ENCODE assay signal across 10 cellular contexts in the genomic region with DNA sequence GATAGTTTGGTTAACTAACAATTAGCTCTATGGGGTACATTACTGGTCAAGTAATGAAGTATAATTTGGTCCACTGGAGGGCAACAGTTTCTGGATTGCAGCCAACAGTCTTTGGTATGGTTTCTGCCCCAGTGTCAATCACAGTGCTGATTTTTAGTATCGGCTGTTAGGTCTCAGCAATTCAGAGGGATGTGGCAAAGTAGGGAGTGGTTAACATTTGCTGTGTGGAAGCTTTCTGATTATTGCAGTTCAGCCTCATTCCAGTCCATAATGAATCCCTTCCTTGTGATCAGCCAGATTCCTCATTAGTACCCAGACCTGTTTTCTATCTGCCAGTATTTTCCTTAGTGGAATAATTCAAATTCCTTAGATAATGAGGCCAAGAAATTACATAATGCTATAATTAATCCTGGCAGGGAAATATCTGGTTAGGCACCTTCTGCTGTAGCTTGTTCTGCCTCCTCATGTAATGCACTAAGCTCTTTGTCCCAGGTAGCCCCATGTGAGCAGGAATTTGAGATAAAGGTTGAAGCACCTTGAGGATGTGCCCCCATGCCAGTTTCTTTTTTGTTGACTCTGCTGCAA. TPM values are rescaled to one million over a fixed set of nuclear protein-coding genes. Genes with fewer than 3 reads are reported as not detected.
DNase-seq lines count a peak whose midpoint lies in the region; ATAC-seq, FAIRE-seq and TF ChIP-seq lines count a peak whose summit lies in the region.
"Had no signal": no experiment of that assay in that cellular context is flagged by ENCODE, and none has a peak within 500 bp of the region (broad histone marks: within the 10 kb centered on the region; RNA-seq: fewer than 3 reads in every experiment).

No MANE protein-coding gene starts in this region.

- H3K4me1 ChIP-seq in mammary epithelial cell (ENCODE audit: insufficient read depth, low read length), result no peaks in the 10 kb centered on the region
- no peaks in the 10 kb centered on the region for H3K4me1 ChIP-seq in HepG2 (ENCODE audit: insufficient read depth, low read length)

- BruUV-seq in mammary epithelial cell (replicated peaks; lab: Mats Ljungman, UMichigan) (no TSS peak), HepG2 (replicated peaks; lab: Mats Ljungman, UMichigan) (no TSS peak)

- H3K27ac ChIP-seq in mammary epithelial cell (ENCODE audit: insufficient read depth, low read depth, low read length) (peak overlapping the region; percentile 8), HepG2 (ENCODE audit: extremely low read length, insufficient read depth, low read length) (no peak overlapping the region)

- H3K9ac ChIP-seq in mammary epithelial cell (ENCODE audit: insufficient read depth, low read length) (no peak overlapping the region), HepG2 (ENCODE audit: insufficient read depth, low read depth, low read length) (no peak overlapping the region)

- no peaks in the 10 kb centered on the region for H3K9me3 ChIP-seq in mammary epithelial cell (replicated peaks; ENCODE audit: insufficient read depth, low read length)
- no peaks in the 10 kb centered on the region for H3K9me3 ChIP-seq in HepG2 (ENCODE audit: low read length)

- TF ChIP-seq EP300 in HepG2 (IDR thresholded peaks at IDR 0.05; ENCODE audit: low read depth in 2 of 2, low read length in 2 of 2) (no peak), HepG2 (CRISPR knock-in tag; IDR thresholded peaks at IDR 0.05; ENCODE audit: borderline replicate concordance) (no peak)

- dilution Hi-C loops in mammary epithelial cell (cut with HindIII; ENCODE audit: low sequenced_read_pairs), result loop anchor here (10.0 kb wide), 1 partner anchor 53 kb away; no protein-coding TSS in a partner anchor

- no peaks in the 10 kb centered on the region for H3K27me3 ChIP-seq in mammary epithelial cell (ENCODE audit: insufficient read depth, low read length)
- H3K27me3 ChIP-seq in HepG2 (ENCODE audit: control insufficient read depth in 1 of 2, insufficient read depth in 2 of 2, low read length in 2 of 2), result no peaks in the 10 kb centered on the region

- no peak for TF ChIP-seq RAD21 in HepG2 (CRISPR knock-in tag; IDR thresholded peaks at IDR 0.05)

- CTCF ChIA-PET in mammary epithelial cell (lab: Charles Lee; ENCODE audit: low non-redundant PET), result no interaction called here
- CTCF ChIA-PET in HepG2 (lab: Yijun Ruan, JAX; ENCODE audit: low intra/inter-chr PET ratio, low total read pairs), result interaction anchor here (1.3 kb wide), 1 partner anchor 278 kb away, joined by 4 read pairs; no protein-coding TSS in a partner anchor

- WGBS in mammary epithelial cell (ENCODE audit: low coverage, missing lambda C conversion rate), result 0% methylated on average over 1 of the region's 1 CpG
- WGBS in HepG2 (ENCODE audit: low lambda C conversion rate), result 100% methylated on average over 1 of the region's 1 CpG

- ATAC-seq in HepG2 (peak; percentile 46), GM18498 (IDR thresholded peaks at IDR 0.05; ENCODE audit: unreplicated experiment) (no peak), GM21786 (IDR thresholded peaks at IDR 0.05; ENCODE audit: unreplicated experiment) (no peak), GM19351 (IDR thresholded peaks at IDR 0.05; ENCODE audit: unreplicated experiment) (no peak)

- FAIRE-seq in HepG2 (lab: Jason Lieb, UNC) (no peak), D721Med (lab: Jason Lieb, UNC) (no peak)

- TF ChIP-seq CTCF in mammary epithelial cell (conservative IDR thresholded peaks at IDR 0.05 in 1 of 2, IDR thresholded peaks at IDR 0.05 in 1 of 2; ENCODE audit: extremely low read depth in 1 of 2, insufficient read depth in 1 of 2, low read depth in 1 of 2, low read length in 2 of 2) (peak; percentile 8 to 21), HepG2 (CRISPR knock-in tag; IDR thresholded peaks at IDR 0.05) (no peak), D721Med (IDR thresholded peaks at IDR 0.05; ENCODE audit: insufficient read depth, missing control alignments) (no peak)

- TF ChIP-seq POLR2A in HepG2 (IDR thresholded peaks at IDR 0.05; ENCODE audit: insufficient read depth in 1 of 2, low read depth in 2 of 2, low read length in 2 of 2), result no peak

- H4K20me1 ChIP-seq in mammary epithelial cell (ENCODE audit: insufficient read depth, low read length), result peaks cover 10% of the 10 kb centered on the region
- H4K20me1 ChIP-seq in HepG2 (ENCODE audit: insufficient read depth, low read length), result no peaks in the 10 kb centered on the region

- DNase-seq in Daoy (ENCODE audit: low read depth) (peak; percentile 49), NCI-H1105 treated with DMSO at 0.1 percent for 48 hours (lab: John Stamatoyannopoulos, UW) (peak; percentile 58), mammary epithelial cell (peak; percentile 89), HepG2 (ENCODE audit: low spot score) (no peak), D721Med (ENCODE audit: insufficient read length, low spot score) (no peak)
- DNase-seq: activated naive CD8-positive, alpha-beta T cell treated with anti-CD3 and anti-CD28 coated beads, Interleukin-2, amount 10 ng/mL, durations not matched to agents 7 days and 5 days; stimulated activated CD4-positive, alpha-beta T cell treated with anti-CD3 and anti-CD28 coated beads, Interleukin-2, amount 100 ng/mL, for 24 hours had no signal

- peaks cover 17% of the 10 kb centered on the region for H3K79me2 ChIP-seq in mammary epithelial cell (ENCODE audit: insufficient read depth, low read length)
- H3K79me2 ChIP-seq in HepG2 (ENCODE audit: insufficient read depth, low read length), result no peaks in the 10 kb centered on the region

- peaks cover 38% of the 10 kb centered on the region for H3K36me3 ChIP-seq in mammary epithelial cell (ENCODE audit: insufficient read depth, low read length)
- H3K36me3 ChIP-seq in HepG2 (replicated peaks in 1 of 2; ENCODE audit: control insufficient read depth in 1 of 2, insufficient read depth in 2 of 2, low read length in 2 of 2), result peaks cover 5 to 8% of the 10 kb centered on the region in 2 experiments; a peak in 4 of 5 replicates

- H3K4me3 ChIP-seq in mammary epithelial cell (replicated peaks in 1 of 3; ENCODE audit: insufficient read depth in 1 of 3, low read depth in 2 of 3, low read length in 3 of 3), result no peak overlapping the region
- H3K4me3 ChIP-seq in HepG2 (replicated peaks in 1 of 3; ENCODE audit: insufficient read depth in 1 of 3, low read depth in 2 of 3, low read length in 3 of 3), result no peak overlapping the region

- no peak overlapping the region for H2AFZ ChIP-seq in mammary epithelial cell (ENCODE audit: low read depth, low read length)
- no peak overlapping the region for H2AFZ ChIP-seq in HepG2 (ENCODE audit: low read length)

- in situ Hi-C loops in mammary epithelial cell (cut with MboI; ENCODE audit: low sequenced_read_pairs in 2 of 2) (loop anchor here in 1 of 2 donors (5.0 to 25.0 kb wide), 2 partner anchors 275 to 510 kb away; no protein-coding TSS in a partner anchor), HepG2 (cut with HindIII; ENCODE audit: extremely low pct_ligation_motif_present, low pct_unique_long_range_greater_than_20kb) (loop anchor here (25.0 kb wide), 1 partner anchor 510 kb away; no protein-coding TSS in a partner anchor)

- POLR2A ChIA-PET in HepG2 (lab: Yijun Ruan, JAX), result interaction anchor here (1.2 kb wide), 1 partner anchor 276 kb away, joined by 3 read pairs; no protein-coding TSS in a partner anchor

- intact Hi-C loops in mammary epithelial cell (cut with micrococcal nuclease), result loop anchor here (1.0 to 2.0 kb wide), 3 partner anchors 72 to 515 kb away; no protein-coding TSS in a partner anchor
- intact Hi-C loops in HepG2 (cut with micrococcal nuclease; ENCODE audit: unreplicated experiment), result no loop called here

- no peak overlapping the region for H3K4me2 ChIP-seq in mammary epithelial cell (ENCODE audit: insufficient read depth, low read depth, low read length)
- no peak overlapping the region for H3K4me2 ChIP-seq in HepG2 (ENCODE audit: low read depth, low read length)

TF ChIP-seq in HepG2, 621 proteins besides CTCF, POLR2A, EP300 and RAD21:
- TF ChIP-seq STAG1 (CRISPR knock-in tag; IDR thresholded peaks at IDR 0.05) (peak; percentile 34; the same call in 1 of the 2 replicates), ZNF670 (CRISPR knock-in tag; IDR thresholded peaks at IDR 0.05; ENCODE audit: borderline replicate concordance) (no peak), GPN1 (CRISPR knock-in tag; IDR thresholded peaks at IDR 0.05; ENCODE audit: borderline replicate concordance) (no peak)

RNA-seq across cellular contexts. Expression of a gene that starts 14.0 kb away (rescaled TPM):
- total RNA-seq in Daoy (2014; rRNA removed; shearing (Covaris generic)), result 73.0 and 96.7 TPM in 2 replicates
- total RNA-seq in mammary epithelial cell, result 1,000 to 10,000 TPM in 1 of 2 donors, 100 to 1,000 TPM in 1; 994 to 1,649 TPM
- 703 TPM for polyA plus RNA-seq in mammary epithelial cell
- 2,245 TPM for polyA minus RNA-seq in mammary epithelial cell
- total RNA-seq in HepG2 (2016; rRNA removed; fragmentation: Illumina TruSeq; extraction: Trizol), result 3.4 and 9.0 TPM in 2 replicates
- total RNA-seq in HepG2 (2016; cell fraction: cytosol; rRNA removed; fragmentation: Illumina TruSeq; extraction: Trizol; ENCODE audit: low read depth), result 1.4 and 1.6 TPM in 2 replicates
- total RNA-seq in HepG2 (2016; cell fraction: insoluble cytoplasmic fraction; rRNA removed; fragmentation: Illumina TruSeq; extraction: Trizol), result 2.9 and 7.7 TPM in 2 replicates
- 3.7 and 3.9 TPM in 2 replicates for total RNA-seq in HepG2 (2016; cell fraction: membrane; rRNA removed; fragmentation: Illumina TruSeq; extraction: Trizol)
- 10.1 and 10.5 TPM in 2 replicates for total RNA-seq in HepG2 (2016; cell fraction: nucleus; rRNA removed; fragmentation: Illumina TruSeq; extraction: Trizol)
- 5.8 and 6.6 TPM in 2 replicates for polyA plus RNA-seq in HepG2 (2011; rRNA removed)
- polyA plus RNA-seq in HepG2 (2011; cell fraction: cytosol; rRNA removed), result 3.0 and 4.3 TPM in 2 replicates
- 7.5 and 9.6 TPM in 2 replicates for polyA plus RNA-seq in HepG2 (2011; cell fraction: nucleus; rRNA removed)
- 4.0 and 4.2 TPM in 2 replicates for polyA plus RNA-seq in HepG2 (2012)
- polyA plus RNA-seq in HepG2 (2016; cell fraction: cytosol; fragmentation: Illumina TruSeq; extraction: Trizol; ENCODE audit: low read depth), result 0.70 and 0.80 TPM in 2 replicates
- 2.8 and 3.5 TPM in 2 replicates for polyA plus RNA-seq in HepG2 (2016; cell fraction: insoluble cytoplasmic fraction; fragmentation: Illumina TruSeq; extraction: Trizol; ENCODE audit: low read depth)
- polyA plus RNA-seq in HepG2 (2016; cell fraction: membrane; fragmentation: Illumina TruSeq; extraction: Trizol; ENCODE audit: low read depth), result 1.1 and 1.3 TPM in 2 replicates
- 23.2 and 27.8 TPM in 2 replicates for polyA plus RNA-seq in HepG2 (2016; cell fraction: nucleus; fragmentation: Illumina TruSeq; extraction: Trizol; ENCODE audit: insufficient read depth, low read depth)
- polyA minus RNA-seq in HepG2 (2011; rRNA and poly(A)+ RNA removed; ENCODE audit: low replicate concordance), result 5.0 and 22.4 TPM in 2 replicates
- 2.5 and 3.2 TPM in 2 replicates for polyA minus RNA-seq in HepG2 (2011; cell fraction: cytosol; rRNA and poly(A)+ RNA removed)
- polyA minus RNA-seq in HepG2 (2011; cell fraction: nucleus; rRNA and poly(A)+ RNA removed), result 4.8 and 6.8 TPM in 2 replicates

Comparison
In these comparisons a context has a peak if more than half of its experiments do, and no peak if none do; other contexts are left out.
1. DNase-seq: peak in Daoy (single experiment), NCI-H1105 treated with DMSO at 0.1 percent for 48 hours (single experiment) and mammary epithelial cell (single experiment); none in HepG2 (single experiment) and D721Med (single experiment).
2. CTCF ChIP-seq: peak in mammary epithelial cell (2 of 2); none in HepG2 (single experiment) and D721Med (single experiment).
3. RNA of a gene that starts 14.0 kb away (total RNA-seq): 994 to 1,649 TPM in mammary epithelial cell; 73.0 to 96.7 TPM in Daoy and 1.4 to 10.5 TPM in HepG2; every median in the first group is over 10 times any median in the second.